25 cellular contexts compared by ENCODE assay signal in genomic region chr3:105497381-105497780, GRCh38.
DNase-seq lines count a peak whose midpoint lies in the region; ATAC-seq, FAIRE-seq and TF ChIP-seq lines count a peak whose summit lies in the region.
"Had no signal": no experiment of that assay in that cellular context is flagged by ENCODE, and none has a peak within 500 bp of the region (broad histone marks: within the 10 kb centered on the region; RNA-seq: fewer than 3 reads in every experiment).

No MANE protein-coding gene starts in this region.

- H3K27ac Mint-ChIP-seq in astrocyte (ENCODE audit: unreplicated experiment) (no peak overlapping the region), H9 (no peak overlapping the region)
- H3K27ac Mint-ChIP-seq: CD4-positive, alpha-beta memory T cell; CD4-positive, CD25-positive, alpha-beta regulatory T cell; CD8-positive, alpha-beta memory T cell had no signal

- H4K91ac ChIP-seq in H9 (ENCODE audit: insufficient read length, low read depth, low read length): no peak overlapping the region

- H4K20me1 ChIP-seq in astrocyte (ENCODE audit: insufficient read depth, low read length): peaks cover 3% of the 10 kb centered on the region
- no peaks in the 10 kb centered on the region for H4K20me1 ChIP-seq in H9 (ENCODE audit: control insufficient read depth, insufficient read depth, insufficient read length)
- H4K20me1 ChIP-seq: BLaER1 had no signal

- H3K9ac ChIP-seq in astrocyte (ENCODE audit: low read length) (no peak overlapping the region), H9 (ENCODE audit: extremely low read depth, insufficient read length, low read length) (no peak overlapping the region)
- H3K9ac ChIP-seq: BLaER1 had no signal

- no peak overlapping the region for H3K56ac ChIP-seq in H9 (ENCODE audit: insufficient read length, low read depth, low read length)

- no peak overlapping the region for H4K5ac ChIP-seq in H9 (ENCODE audit: insufficient read length, low read depth, low read length)

- no peaks in the 10 kb centered on the region for H3K23me2 ChIP-seq in H9 (ENCODE audit: insufficient read length, low read depth, low read length, poor library complexity, severe bottlenecking)

- no peaks in the 10 kb centered on the region for H3K9me3 Mint-ChIP-seq in astrocyte (ENCODE audit: unreplicated experiment)
- H3K9me3 Mint-ChIP-seq in H9: peaks cover 0 to 1% of the 10 kb centered on the region in 2 experiments; a peak in 1 of 5 replicates
- H3K9me3 Mint-ChIP-seq: CD8-positive, alpha-beta memory T cell had no signal

- H3K4me2 ChIP-seq in astrocyte (ENCODE audit: low read length): no peak overlapping the region
- H3K4me2 ChIP-seq in H9 (ENCODE audit: insufficient read depth, insufficient read length, low read length): no peak overlapping the region
- H3K4me2 ChIP-seq: A549, BLaER1 had no signal

- H3K4ac ChIP-seq in H9 (ENCODE audit: low read depth, low read length): no peak overlapping the region

- H3K4me3 Mint-ChIP-seq in astrocyte (ENCODE audit: unreplicated experiment): no peak overlapping the region
- H3K4me3 Mint-ChIP-seq in H9: no peak overlapping the region
- H3K4me3 Mint-ChIP-seq: CD14-positive monocyte; CD4-positive, alpha-beta memory T cell; CD4-positive, CD25-positive, alpha-beta regulatory T cell; CD8-positive, alpha-beta memory T cell had no signal

- no peak overlapping the region for H4K8ac ChIP-seq in H9 (replicated peaks; ENCODE audit: insufficient read length, low read depth, low read length)

- H3K9me3 ChIP-seq in heart right ventricle (no peaks in the 10 kb centered on the region), astrocyte (ENCODE audit: insufficient read depth, low read depth, low read length) (no peaks in the 10 kb centered on the region), H9 (ENCODE audit: control insufficient read depth, low read depth, low read length) (no peaks in the 10 kb centered on the region)
- H3K9me3 ChIP-seq: A549, BLaER1 had no signal

- no peak overlapping the region for H2BK20ac ChIP-seq in H9 (ENCODE audit: low read depth, low read length, poor library complexity, severe bottlenecking)

- no peaks in the 10 kb centered on the region for H3K79me1 ChIP-seq in H9 (ENCODE audit: insufficient read depth, low read depth, low read length, poor library complexity, severe bottlenecking)

- H2BK15ac ChIP-seq in H9 (ENCODE audit: low read depth, low read length): no peak overlapping the region

- no peak for ATAC-seq in Right ventricle myocardium inferior
- no peak for ATAC-seq in heart right ventricle
- ATAC-seq: A549 had no signal

- H3K27ac ChIP-seq in heart right ventricle (no peak overlapping the region), astrocyte (ENCODE audit: low read depth, low read length) (no peak overlapping the region), H9 (ENCODE audit: insufficient read length, low read depth, low read length) (no peak overlapping the region)
- H3K27ac ChIP-seq: 22Rv1, A549, BLaER1 had no signal

- no peak overlapping the region for H3K23ac ChIP-seq in H9 (ENCODE audit: insufficient read length, low read depth, low read length)

- H3K4me1 ChIP-seq in heart right ventricle: peaks cover 0 to 4% (median 0%) of the 10 kb centered on the region in 9 donors
- H3K4me1 ChIP-seq in astrocyte (ENCODE audit: insufficient read depth, low read length): no peaks in the 10 kb centered on the region
- peaks cover 2% of the 10 kb centered on the region; the same call in 1 of the 2 replicates for H3K4me1 ChIP-seq in H9 (ENCODE audit: insufficient read depth, low read length)
- H3K4me1 ChIP-seq: BLaER1 had no signal

- H3K36me3 Mint-ChIP-seq in astrocyte (ENCODE audit: low read depth, unreplicated experiment): peaks cover 4% of the 10 kb centered on the region
- no peaks in the 10 kb centered on the region; a peak in 2 of 7 replicates for H3K36me3 Mint-ChIP-seq in H9 (ENCODE audit: insufficient read depth in 1 of 3, low read depth in 3 of 3)

- 90 to 92% methylated on average over 4 of the region's 4 CpGs for WGBS in heart right ventricle, 2 donors
- no CpG with 5 or more reads among the region's 4 CpGs for WGBS in H9 (ENCODE audit: extremely low coverage, insufficient read length, low lambda C conversion rate)

- FAIRE-seq in astrocyte (lab: Jason Lieb, UNC) (peak; percentile 41), islet of Langerhans (lab: Jason Lieb, UNC) (peak; percentile 51)
- FAIRE-seq: A549, G401.6, GM12891 had no signal

- no peaks in the 10 kb centered on the region for H3K27me3 Mint-ChIP-seq in astrocyte (ENCODE audit: low read depth, unreplicated experiment)
- no peaks in the 10 kb centered on the region for H3K27me3 Mint-ChIP-seq in H9 (ENCODE audit: low read depth)
- H3K27me3 Mint-ChIP-seq: CD4-positive, alpha-beta memory T cell; CD4-positive, CD25-positive, alpha-beta regulatory T cell; CD8-positive, alpha-beta memory T cell had no signal

- H3K79me2 ChIP-seq in astrocyte (ENCODE audit: insufficient read depth, low read length): peaks cover 38% of the 10 kb centered on the region
- H3K79me2 ChIP-seq in H9 (ENCODE audit: insufficient read depth, low read length): no peaks in the 10 kb centered on the region

- H3K4me3 ChIP-seq in heart right ventricle (no peak overlapping the region), astrocyte (ENCODE audit: insufficient read depth, low read depth, low read length) (no peak overlapping the region)
- H3K4me3 ChIP-seq: A549, BLaER1 had no signal

- no peak for TF ChIP-seq CTCF in heart right ventricle (IDR thresholded peaks at IDR 0.05)
- TF ChIP-seq CTCF in astrocyte (IDR thresholded peaks at IDR 0.05; ENCODE audit: insufficient read depth, low read depth, low read length): no peak
- no peak for TF ChIP-seq CTCF in H9 (conservative IDR thresholded peaks at IDR 0.05)

- no peak overlapping the region for H3T11ph ChIP-seq in H9 (ENCODE audit: low read length)

- no peak overlapping the region for H2AFZ ChIP-seq in astrocyte (ENCODE audit: low read depth, low read length)
- no peak overlapping the region for H2AFZ ChIP-seq in H9 (ENCODE audit: low read length)

- no peak overlapping the region for H2AK5ac ChIP-seq in H9 (ENCODE audit: insufficient read length, low read length)

- no peaks in the 10 kb centered on the region for H3K27me3 ChIP-seq in heart right ventricle
- H3K27me3 ChIP-seq in astrocyte (ENCODE audit: insufficient read depth, low read length): no peaks in the 10 kb centered on the region
- no peaks in the 10 kb centered on the region for H3K27me3 ChIP-seq in H9 (ENCODE audit: insufficient read depth, low read length)
- H3K27me3 ChIP-seq: BE2C, BLaER1 had no signal

- H2BK5ac ChIP-seq in H9 (ENCODE audit: insufficient read length, low read length): no peak overlapping the region

- DNase-seq in Right ventricle myocardium inferior (ENCODE audit: missing footprints) (peak; percentile 14), heart right ventricle (no peak), astrocyte (ENCODE audit: low read depth) (no peak), NCI-H446 (lab: John Stamatoyannopoulos, UW) (no peak), H9 (no peak), SIG-M5 (lab: John Stamatoyannopoulos, UW) (no peak)
- DNase-seq: BE2C; C1 segment of cervical spinal cord; CD4-positive, alpha-beta memory T cell; CD4-positive, CD25-positive, alpha-beta regulatory T cell; CD8-positive, alpha-beta memory T cell; COR-L47; DMS 273 treated with DMSO at 0.1 percent for 48 hours; DMS153; DMS53; DMS79; DND-41; GF-D8 had no signal

- H3K4me1 Mint-ChIP-seq in astrocyte (ENCODE audit: low read depth, unreplicated experiment): peaks cover 6% of the 10 kb centered on the region
- peaks cover 22 to 25% of the 10 kb centered on the region in 2 experiments for H3K4me1 Mint-ChIP-seq in H9
- H3K4me1 Mint-ChIP-seq: CD4-positive, alpha-beta memory T cell; CD8-positive, alpha-beta memory T cell had no signal

- H3K36me3 ChIP-seq in heart right ventricle (no peaks in the 10 kb centered on the region), astrocyte (ENCODE audit: insufficient read depth, low read length) (no peaks in the 10 kb centered on the region)
- H3K36me3 ChIP-seq: BLaER1 had no signal

- no peak overlapping the region for H2BK12ac ChIP-seq in H9 (ENCODE audit: insufficient read length, low read depth, low read length)

- H3K14ac ChIP-seq in H9 (ENCODE audit: insufficient read depth, low read length): no peak overlapping the region

- no peak overlapping the region for H3K18ac ChIP-seq in H9 (ENCODE audit: insufficient read length, low read depth, low read length)

- H2BK120ac ChIP-seq in H9 (ENCODE audit: low read depth, low read length, poor library complexity, severe bottlenecking): no peak overlapping the region

- intact Hi-C loops in Right ventricle myocardium inferior (cut with DNase I) (no loop called here), heart right ventricle (cut with DNase I) (no loop called here)
